ENCODE assay signal across 1 cellular context in genomic region chr1:42765832-42766722, GRCh38.
A peak's percentile ranks its signal among the peaks of the same experiment; 100 is the strongest.
TF ChIP-seq lines count a peak whose summit lies in the region.

No MANE protein-coding gene starts in this region.

TF ChIP-seq in HEK293, 187 proteins besides CTCF, POLR2A, EP300 and RAD21 (continued from another document):
- TF ChIP-seq ZNF341 (tag by site-specific recombination; IDR thresholded peaks at IDR 0.05; ENCODE audit: low read depth) (peak; percentile 68), ZNF10 (tag by site-specific recombination; IDR thresholded peaks at IDR 0.05) (peak; percentile 38; the same call in 1 of the 2 replicates), MZF1 (tag by site-specific recombination; IDR thresholded peaks at IDR 0.05; ENCODE audit: borderline replicate concordance) (no peak), KLF16 (tag by site-specific recombination; IDR thresholded peaks at IDR 0.05) (no peak), ZNF571 (tag by site-specific recombination; IDR thresholded peaks at IDR 0.05) (no peak), ZNF148 (tag by site-specific recombination; IDR thresholded peaks at IDR 0.05; ENCODE audit: borderline replicate concordance) (no peak), ZBTB1 (tag by site-specific recombination; IDR thresholded peaks at IDR 0.05) (no peak), ZNF624 (tag by site-specific recombination; IDR thresholded peaks at IDR 0.05) (no peak), PRDM1 (tag by site-specific recombination; IDR thresholded peaks at IDR 0.05) (peak; percentile 52; the same call in 1 of the 2 replicates), OVOL3 (tag by site-specific recombination; IDR thresholded peaks at IDR 0.05) (no peak), ZNF140 (tag by site-specific recombination; IDR thresholded peaks at IDR 0.05) (no peak), ZBTB10 (tag by site-specific recombination; IDR thresholded peaks at IDR 0.05) (0 out of 2 replicates have a peak, but pooled peaks have one; percentile 26), ZFHX2 (tag by site-specific recombination; conservative IDR thresholded peaks at IDR 0.05) (peak; percentile 44), GLI2 (tag by site-specific recombination; IDR thresholded peaks at IDR 0.05; ENCODE audit: borderline replicate concordance, low read depth) (no peak), REST (tag by site-specific recombination; IDR thresholded peaks at IDR 0.05) (no peak), ZBTB20 (tag by site-specific recombination; IDR thresholded peaks at IDR 0.05) (peak; percentile 20; the same call in 1 of the 2 replicates)
